In the genomic region with DNA sequence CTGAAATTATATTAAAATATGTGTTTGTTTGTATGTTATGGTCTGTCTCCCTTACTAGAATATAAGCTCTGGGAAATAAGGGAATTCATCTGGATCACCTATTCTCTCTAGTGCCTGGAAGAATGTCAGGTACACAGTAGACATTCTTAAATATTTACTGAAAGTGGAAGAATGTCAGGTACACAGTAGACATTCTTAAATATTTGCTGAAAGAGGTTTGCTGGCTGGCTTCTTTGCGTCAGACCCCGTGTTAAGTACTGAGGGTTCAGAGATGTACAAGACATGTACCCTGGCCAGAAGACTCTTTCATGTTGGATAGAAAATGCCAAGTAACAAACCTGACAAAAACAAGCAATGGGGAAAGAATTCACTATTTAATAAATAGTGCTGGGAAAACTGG, we compare ENCODE assay signal across 3 cellular contexts.
"Had no signal": no experiment of that assay in that cellular context is flagged by ENCODE, and none has a peak within 500 bp of the region (broad histone marks: within the 10 kb centered on the region; RNA-seq: fewer than 3 reads in every experiment).

No MANE protein-coding gene starts in this region.

- H3K4me3 ChIP-seq: GM12878 had no signal

- DNase-seq: GDM1, GF-D8 had no signal

- ATAC-seq: GM12878 had no signal
